ENCODE assay signal across 1 cellular context in the genomic region with DNA sequence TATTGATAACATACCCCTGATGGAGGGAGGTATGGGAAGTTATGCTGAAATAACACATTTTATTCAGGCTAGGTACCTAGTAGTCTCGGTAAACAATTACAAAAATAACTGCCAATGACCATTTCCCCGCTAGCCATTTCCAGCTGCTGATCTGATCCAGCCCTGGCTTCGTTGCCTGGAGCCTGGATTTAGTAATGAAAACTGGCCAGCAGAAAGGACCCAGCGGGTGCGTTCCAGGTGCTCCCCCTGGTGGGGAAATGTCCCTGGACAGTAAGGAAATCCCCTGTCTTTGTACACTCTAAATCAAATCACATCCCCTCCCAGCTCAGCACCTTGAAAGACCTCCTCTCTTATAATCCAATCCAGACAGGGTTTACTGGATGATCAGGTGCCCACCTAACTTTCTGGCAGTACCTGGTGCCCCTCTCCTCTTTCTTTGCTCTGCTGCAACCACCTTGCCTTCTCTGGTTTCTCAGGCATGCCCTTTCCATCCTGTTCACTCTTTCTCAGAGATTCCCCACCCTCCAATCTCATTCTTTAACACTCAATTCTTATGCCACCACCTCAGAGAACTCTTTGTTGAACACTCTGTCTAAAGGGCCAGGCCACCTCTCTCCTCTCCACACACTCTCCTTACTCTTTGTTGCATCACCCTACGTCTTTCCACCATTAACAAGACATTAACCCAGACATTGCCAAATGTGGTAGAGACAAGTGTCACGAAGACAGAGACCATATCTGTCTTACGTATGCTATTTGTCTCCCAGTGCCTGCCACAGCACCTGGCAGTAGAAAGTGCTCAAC.
TF ChIP-seq lines count a peak whose summit lies in the region.

No MANE protein-coding gene starts in this region.

TF ChIP-seq in HepG2, 621 proteins besides CTCF, POLR2A, EP300 and RAD21 (continued from another document):
- TF ChIP-seq ARID5B (CRISPR knock-in tag; IDR thresholded peaks at IDR 0.05) (0 out of 2 replicates have a peak, but pooled peaks have one; percentile 27), SOX6 (IDR thresholded peaks at IDR 0.05) (no peak), SOX6 (CRISPR knock-in tag; IDR thresholded peaks at IDR 0.05) (peak; percentile 34; the same call in 1 of the 2 replicates), SMC3 (IDR thresholded peaks at IDR 0.05; ENCODE audit: low read length) (peak; percentile 99), CEBPB (IDR thresholded peaks at IDR 0.05; ENCODE audit: borderline replicate concordance, low read depth, low read length) (0 out of 2 replicates have a peak, but pooled peaks have one; percentile 1), ELF4 (CRISPR knock-in tag; IDR thresholded peaks at IDR 0.05; ENCODE audit: borderline replicate concordance) (no peak), REST (IDR thresholded peaks at IDR 0.05; ENCODE audit: borderline replicate concordance in 1 of 2, low read depth in 1 of 2, low read length in 2 of 2) (no peak), RFXANK (CRISPR knock-in tag; IDR thresholded peaks at IDR 0.05) (no peak), YY1 (IDR thresholded peaks at IDR 0.05; ENCODE audit: insufficient read depth, insufficient replicate concordance, low read depth, low read length) (peak; percentile 28), ZNF660 (CRISPR knock-in tag; IDR thresholded peaks at IDR 0.05; ENCODE audit: borderline replicate concordance, low read depth) (no peak), ZNF121 (CRISPR knock-in tag; IDR thresholded peaks at IDR 0.05) (peak; percentile 69), SALL2 (CRISPR knock-in tag; IDR thresholded peaks at IDR 0.05) (0 out of 2 replicates have a peak, but pooled peaks have one; percentile 29)
- TF ChIP-seq, protein P1, sequence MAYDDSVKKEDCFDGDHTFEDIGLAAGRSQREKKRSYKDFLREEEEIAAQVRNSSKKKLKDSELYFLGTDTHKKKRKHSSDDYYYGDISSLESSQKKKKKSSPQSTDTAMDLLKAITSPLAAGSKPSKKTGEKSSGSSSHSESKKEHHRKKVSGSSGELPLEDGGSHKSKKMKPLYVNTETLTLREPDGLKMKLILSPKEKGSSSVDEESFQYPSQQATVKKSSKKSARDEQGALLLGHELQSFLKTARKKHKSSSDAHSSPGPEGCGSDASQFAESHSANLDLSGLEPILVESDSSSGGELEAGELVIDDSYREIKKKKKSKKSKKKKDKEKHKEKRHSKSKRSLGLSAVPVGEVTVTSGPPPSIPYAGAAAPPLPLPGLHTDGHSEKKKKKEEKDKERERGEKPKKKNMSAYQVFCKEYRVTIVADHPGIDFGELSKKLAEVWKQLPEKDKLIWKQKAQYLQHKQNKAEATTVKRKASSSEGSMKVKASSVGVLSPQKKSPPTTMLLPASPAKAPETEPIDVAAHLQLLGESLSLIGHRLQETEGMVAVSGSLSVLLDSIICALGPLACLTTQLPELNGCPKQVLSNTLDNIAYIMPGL (CRISPR knock-in tag; IDR thresholded peaks at IDR 0.05; ENCODE audit: borderline replicate concordance in 1 of 2, low read depth in 1 of 2) = 0 out of 4 replicates have a peak, but pooled peaks of 1 of the 2 experiments have one; percentile 23
TF ChIP-seq in HepG2: peak in this region for 27.
